In the genomic region with DNA sequence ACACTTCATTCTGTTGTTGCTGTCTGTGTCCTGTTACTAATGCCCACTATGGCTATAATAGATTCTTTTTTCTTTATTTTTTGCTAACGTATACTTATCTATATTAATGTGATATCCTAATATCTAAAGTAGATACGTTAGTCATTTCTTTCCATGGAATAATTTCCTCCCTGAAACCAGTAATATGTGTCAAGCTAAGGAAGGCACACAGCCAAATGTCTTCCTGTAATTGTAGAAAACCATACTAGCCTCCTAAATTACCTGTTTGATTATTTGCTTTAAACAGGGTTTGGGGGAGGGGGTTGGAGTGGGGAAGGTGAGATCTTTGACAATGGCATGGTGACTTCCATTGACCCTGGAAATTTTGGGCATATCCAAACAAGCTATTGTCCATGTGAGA, we compare ENCODE assay signal across 21 cellular contexts. TPM values are rescaled to one million over a fixed set of nuclear protein-coding genes. Genes with fewer than 3 reads are reported as not detected.
"Had no signal": no experiment of that assay in that cellular context is flagged by ENCODE, and none has a peak within 500 bp of the region (broad histone marks: within the 10 kb centered on the region; RNA-seq: fewer than 3 reads in every experiment).

No MANE protein-coding gene starts in this region.

- H3K9ac ChIP-seq: SK-N-SH had no signal

- DNase-seq: KBM-7, MV-4-11, NCI-H1048, NCI-H1436, NCI-H187, NCI-H2029, NCI-H2081 treated with DMSO at 0.1 percent for 48 hours, NCI-H2171, NCI-H226, NCI-H446, NCI-H510A, NCI-H524 treated with DMSO at 0.1 percent for 48 hours, NCI-H82, PC-3, SHP77, SK-N-SH, SW 1271 had no signal

- H3K4me2 ChIP-seq: SK-N-SH had no signal

- H3K27ac ChIP-seq: RWPE1 had no signal

- H3K9me3 ChIP-seq: SK-N-SH had no signal

RNA-seq across cellular contexts. Expression of a gene that starts 56.8 kb away (rescaled TPM):
- total RNA-seq: HT-29, LHCN-M2, OCI-LY7, PC-3 had no signal
